10 cellular contexts compared by ENCODE assay signal in the genomic region with DNA sequence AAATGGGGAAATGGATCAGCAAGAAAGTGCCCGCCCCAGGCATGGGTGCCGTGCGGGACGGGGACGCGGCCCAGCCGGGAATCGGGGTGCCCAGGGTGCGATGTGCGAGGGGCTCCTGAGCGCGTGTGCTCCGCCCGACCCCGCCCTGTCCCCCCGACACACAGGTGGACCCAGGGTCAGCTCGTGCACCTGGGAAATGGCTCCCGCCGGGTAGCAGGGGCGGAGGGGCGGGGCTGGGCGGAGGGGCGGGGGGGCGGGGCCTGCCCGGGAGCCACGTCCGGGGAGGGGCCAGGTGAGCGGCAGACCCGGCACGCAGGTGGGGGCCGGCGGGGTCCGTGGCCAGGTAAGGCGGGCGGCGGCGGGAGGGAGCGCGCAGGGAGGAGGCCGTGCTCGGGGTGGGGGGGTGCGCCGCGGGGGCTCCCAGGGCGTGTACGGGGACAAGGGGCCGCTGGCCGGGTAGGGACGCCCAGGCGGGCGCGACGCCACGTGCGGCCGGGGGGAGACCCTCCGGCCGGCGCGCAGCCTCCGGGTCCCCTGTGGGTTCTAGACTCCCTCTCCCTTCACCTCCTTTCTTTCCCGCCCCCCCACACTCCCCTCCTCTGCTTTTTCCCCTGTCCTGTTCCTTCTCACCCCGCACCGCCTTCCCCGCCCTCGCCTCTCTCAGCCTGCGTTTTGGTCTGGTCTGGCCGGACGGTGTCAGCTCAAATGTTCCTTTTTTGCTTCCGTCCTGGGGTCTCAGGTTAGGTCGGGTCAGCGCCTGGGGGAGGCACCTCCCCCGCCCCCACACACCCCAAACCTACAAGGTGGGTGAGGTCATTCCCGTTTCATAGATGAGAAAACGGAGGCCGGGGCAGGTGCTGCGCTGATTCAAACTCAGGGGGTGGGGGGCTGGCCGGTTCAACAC. TPM values are rescaled to one million over a fixed set of nuclear protein-coding genes. Genes with fewer than 3 reads are reported as not detected.
DNase-seq lines count a peak whose midpoint lies in the region; ATAC-seq, FAIRE-seq and TF ChIP-seq lines count a peak whose summit lies in the region.
"Had no signal": no experiment of that assay in that cellular context is flagged by ENCODE, and none has a peak within 500 bp of the region (broad histone marks: within the 10 kb centered on the region; RNA-seq: fewer than 3 reads in every experiment).

A gene (plus strand): TSS at position 291 of the 904 bp plus-strand sequence. CDS start 33,953 bp downstream, outside the sequence.

- peaks cover 2% of the 10 kb centered on the region for H3K4me1 Mint-ChIP-seq in activated T-helper 2 cell treated with anti-CD3 and anti-CD28 coated beads, Interferon-gamma antibody, Interleukin-2, Interleukin-4, amounts not matched to agents 10 μg/mL and 5 μg/mL and 100 μg/mL, durations not matched to agents 14 hours and 24 hours and 36 hours (ENCODE audit: low read depth)

- H3K27me3 Mint-ChIP-seq in activated T-helper 2 cell treated with anti-CD3 and anti-CD28 coated beads, Interferon-gamma antibody, Interleukin-2, Interleukin-4, amounts not matched to agents 10 μg/mL and 5 μg/mL and 100 μg/mL, durations not matched to agents 14 hours and 24 hours and 36 hours (ENCODE audit: low read depth): peaks cover 56% of the 10 kb centered on the region

- no peaks in the 10 kb centered on the region for H3K27me3 ChIP-seq in keratinocyte (ENCODE audit: control insufficient read depth, extremely low read depth, insufficient read depth, low read length)
- no peaks in the 10 kb centered on the region for H3K27me3 ChIP-seq in thoracic aorta (replicated peaks; ENCODE audit: insufficient read depth)

- peak within 1 kb of the TSS; percentile 75 for H3K9ac ChIP-seq in keratinocyte (ENCODE audit: control insufficient read depth, extremely low read depth, insufficient read depth, low read length)

- H3K4me1 ChIP-seq in keratinocyte (ENCODE audit: control insufficient read depth, extremely low read depth, insufficient read depth, low read length): peaks cover 30% of the 10 kb centered on the region
- no peaks in the 10 kb centered on the region for H3K4me1 ChIP-seq in thoracic aorta (ENCODE audit: control insufficient read depth in 1 of 2, low read depth in 2 of 2)

- H3K9me3 Mint-ChIP-seq in activated T-helper 2 cell treated with anti-CD3 and anti-CD28 coated beads, Interferon-gamma antibody, Interleukin-2, Interleukin-4, amounts not matched to agents 10 μg/mL and 5 μg/mL and 100 μg/mL, durations not matched to agents 14 hours and 24 hours and 36 hours: no peaks in the 10 kb centered on the region

- no peak for FAIRE-seq in keratinocyte (lab: Jason Lieb, UNC)

- intact Hi-C loops in activated T-helper 2 cell treated with anti-CD3 and anti-CD28 coated beads, Interferon-gamma antibody, Interleukin-2, Interleukin-4, amounts not matched to agents 10 μg/mL and 5 μg/mL and 100 μg/mL, durations not matched to agents 14 hours and 24 hours and 36 hours (cut with micrococcal nuclease): no loop called here

- peaks cover 10% of the 10 kb centered on the region for H3K9me1 ChIP-seq in keratinocyte (ENCODE audit: control insufficient read depth, extremely low read depth, insufficient read depth, low read length)

- H3K27ac ChIP-seq in keratinocyte (ENCODE audit: control insufficient read depth, insufficient read depth, low read length) (peak within 1 kb of the TSS; percentile 26), thoracic aorta (no peak within 1 kb of the TSS)
- H3K27ac ChIP-seq: SK-N-MC had no signal

- H3K4me3 ChIP-seq in keratinocyte (ENCODE audit: control insufficient read depth in 2 of 3, extremely low read depth in 1 of 3, insufficient read depth in 2 of 3, low read depth in 1 of 3, low read length in 3 of 3): peak within 1 kb of the TSS; percentile 81 to 91 (median 81)
- H3K4me3 ChIP-seq in thoracic aorta: peak within 1 kb of the TSS; percentile 23
- H3K4me3 ChIP-seq: SK-N-MC had no signal

- no peak for TF ChIP-seq CTCF in keratinocyte (optimal IDR thresholded peaks at IDR 0.05 in 1 of 3, IDR thresholded peaks at IDR 0.05 in 1 of 3, conservative IDR thresholded peaks at IDR 0.05 in 1 of 3; ENCODE audit: extremely low read depth in 1 of 3, insufficient read depth in 2 of 3, low read length in 3 of 3)
- TF ChIP-seq CTCF in thoracic aorta (IDR thresholded peaks at IDR 0.05): no peak

- ATAC-seq in thoracic aorta (ENCODE audit: insufficient number of reproducible peaks, low FRiP score, low read depth) (no peak), GM19467 (IDR thresholded peaks at IDR 0.05; ENCODE audit: unreplicated experiment) (no peak), HG02759 (IDR thresholded peaks at IDR 0.05; ENCODE audit: unreplicated experiment) (no peak), HG02870 (IDR thresholded peaks at IDR 0.05; ENCODE audit: unreplicated experiment) (no peak)

- H3K36me3 ChIP-seq in keratinocyte (ENCODE audit: control insufficient read depth in 2 of 2, extremely low read depth in 1 of 2, insufficient read depth in 2 of 2, low read length in 2 of 2) (no peaks in the 10 kb centered on the region), thoracic aorta (no peaks in the 10 kb centered on the region)

- no peak within 1 kb of the TSS for H3K27ac Mint-ChIP-seq in activated T-helper 2 cell treated with anti-CD3 and anti-CD28 coated beads, Interferon-gamma antibody, Interleukin-2, Interleukin-4, amounts not matched to agents 10 μg/mL and 5 μg/mL and 100 μg/mL, durations not matched to agents 14 hours and 24 hours and 36 hours

- peak within 1 kb of the TSS; percentile 92 for H2AFZ ChIP-seq in keratinocyte (ENCODE audit: control insufficient read depth, low read length)

- peak within 1 kb of the TSS; percentile 82 for H3K4me2 ChIP-seq in keratinocyte (ENCODE audit: control insufficient read depth, extremely low read depth, insufficient read depth, low read depth, low read length)

- peaks cover 8% of the 10 kb centered on the region for H4K20me1 ChIP-seq in keratinocyte (ENCODE audit: control insufficient read depth, extremely low read depth, insufficient read depth, low read length)

- peaks cover 37% of the 10 kb centered on the region for H3K79me2 ChIP-seq in keratinocyte (ENCODE audit: control insufficient read depth, insufficient read depth, low read length)

- H3K9me3 ChIP-seq in keratinocyte (ENCODE audit: control insufficient read depth, low read depth, low read length) (no peaks in the 10 kb centered on the region), thoracic aorta (no peaks in the 10 kb centered on the region)

- H3K36me3 Mint-ChIP-seq in activated T-helper 2 cell treated with anti-CD3 and anti-CD28 coated beads, Interferon-gamma antibody, Interleukin-2, Interleukin-4, amounts not matched to agents 10 μg/mL and 5 μg/mL and 100 μg/mL, durations not matched to agents 14 hours and 24 hours and 36 hours (ENCODE audit: low read depth): no peaks in the 10 kb centered on the region

- H3K4me3 Mint-ChIP-seq in activated T-helper 2 cell treated with anti-CD3 and anti-CD28 coated beads, Interferon-gamma antibody, Interleukin-2, Interleukin-4, amounts not matched to agents 10 μg/mL and 5 μg/mL and 100 μg/mL, durations not matched to agents 14 hours and 24 hours and 36 hours (ENCODE audit: low read depth): peak within 1 kb of the TSS; percentile 60

- DNase-seq in activated CD8-positive, alpha-beta memory T cell treated with anti-CD3 and anti-CD28 coated beads, Interleukin-2, amount 50 U/mL, for 4 hours: peak; percentile 37
- no peak for DNase-seq in activated CD8-positive, alpha-beta memory T cell treated with anti-CD3 and anti-CD28 coated beads for 24 hours
- no peak for DNase-seq in activated T-helper 2 cell treated with anti-CD3 and anti-CD28 coated beads, Interferon-gamma antibody, Interleukin-2, Interleukin-4, amounts not matched to agents 10 μg/mL and 5 μg/mL and 100 μg/mL, durations not matched to agents 14 hours and 24 hours and 36 hours (ENCODE audit: low spot score)
- DNase-seq in keratinocyte (ENCODE audit: low read depth, low spot score): no peak
- DNase-seq in thoracic aorta (ENCODE audit: low spot score): no peak
- DNase-seq: erythroblast had no signal

- dilution Hi-C loops in keratinocyte (cut with MboI; ENCODE audit: extremely low pct_ligation_motif_present, low sequenced_read_pairs): no loop called here

RNA-seq across cellular contexts. Expression of the gene that starts here (rescaled TPM):
- total RNA-seq in activated T-helper 2 cell treated with anti-CD3 and anti-CD28 coated beads, Interferon-gamma antibody, Interleukin-2, Interleukin-4, amounts not matched to agents 10 μg/mL and 5 μg/mL and 100 μg/mL, durations not matched to agents 14 hours and 24 hours and 36 hours: 0.30 and 1.1 TPM in 2 replicates
- 20.2 to 26.0 TPM (median 21.3 TPM) in 3 replicates for polyA plus RNA-seq in keratinocyte
- 9.9 TPM for polyA plus RNA-seq in keratinocyte (2011; ENCODE audit: low read depth)
- 14.4 and 19.2 TPM in 2 replicates for polyA plus RNA-seq in keratinocyte (2011; cell fraction: cytosol; rRNA removed)
- 55.5 and 78.6 TPM in 2 replicates for polyA plus RNA-seq in keratinocyte (2011; cell fraction: nucleus; rRNA removed)
- polyA plus RNA-seq in keratinocyte (2012; ENCODE audit: low replicate concordance): 16.2 and 18.5 TPM in 2 replicates
- 18.2 to 29.4 TPM (median 19.6 TPM) in 3 replicates for polyA minus RNA-seq in keratinocyte
- polyA minus RNA-seq in keratinocyte (2011; cell fraction: cytosol; rRNA and poly(A)+ RNA removed): 11.7 TPM
- 22.1 and 34.7 TPM in 2 replicates for polyA minus RNA-seq in keratinocyte (2011; cell fraction: nucleus; rRNA and poly(A)+ RNA removed)
- 1 to 10 TPM; 1.2 to 4.0 TPM for total RNA-seq in thoracic aorta
